Comparison of ENCODE assay signal across 2 cellular contexts in genomic region chr9:126781717-126782388, GRCh38.
A peak's percentile ranks its signal among the peaks of the same experiment; 100 is the strongest.
TF ChIP-seq lines count a peak whose summit lies in the region.

No MANE protein-coding gene starts in this region.

TF ChIP-seq in IMR-90, 13 proteins besides CTCF, POLR2A, EP300 and RAD21:
- TF ChIP-seq RFX5 (IDR thresholded peaks at IDR 0.05; ENCODE audit: low read depth, low read length) (no peak), MAZ (IDR thresholded peaks at IDR 0.05; ENCODE audit: borderline replicate concordance, low read depth, low read length) (peak; percentile 93), SMC3 (IDR thresholded peaks at IDR 0.05; ENCODE audit: low read depth, low read length) (peak; percentile 66)

TF ChIP-seq in neural cell, 6 proteins besides CTCF, POLR2A, EP300 and RAD21:
- TF ChIP-seq SMC3 (conservative IDR thresholded peaks at IDR 0.05; ENCODE audit: poor library complexity) (peak; percentile 97), TAF1 (IDR thresholded peaks at IDR 0.05; ENCODE audit: low read depth) (no peak)
TF ChIP-seq in neural cell: peak in this region for 1.
